14 cellular contexts compared by ENCODE assay signal in the genomic region with DNA sequence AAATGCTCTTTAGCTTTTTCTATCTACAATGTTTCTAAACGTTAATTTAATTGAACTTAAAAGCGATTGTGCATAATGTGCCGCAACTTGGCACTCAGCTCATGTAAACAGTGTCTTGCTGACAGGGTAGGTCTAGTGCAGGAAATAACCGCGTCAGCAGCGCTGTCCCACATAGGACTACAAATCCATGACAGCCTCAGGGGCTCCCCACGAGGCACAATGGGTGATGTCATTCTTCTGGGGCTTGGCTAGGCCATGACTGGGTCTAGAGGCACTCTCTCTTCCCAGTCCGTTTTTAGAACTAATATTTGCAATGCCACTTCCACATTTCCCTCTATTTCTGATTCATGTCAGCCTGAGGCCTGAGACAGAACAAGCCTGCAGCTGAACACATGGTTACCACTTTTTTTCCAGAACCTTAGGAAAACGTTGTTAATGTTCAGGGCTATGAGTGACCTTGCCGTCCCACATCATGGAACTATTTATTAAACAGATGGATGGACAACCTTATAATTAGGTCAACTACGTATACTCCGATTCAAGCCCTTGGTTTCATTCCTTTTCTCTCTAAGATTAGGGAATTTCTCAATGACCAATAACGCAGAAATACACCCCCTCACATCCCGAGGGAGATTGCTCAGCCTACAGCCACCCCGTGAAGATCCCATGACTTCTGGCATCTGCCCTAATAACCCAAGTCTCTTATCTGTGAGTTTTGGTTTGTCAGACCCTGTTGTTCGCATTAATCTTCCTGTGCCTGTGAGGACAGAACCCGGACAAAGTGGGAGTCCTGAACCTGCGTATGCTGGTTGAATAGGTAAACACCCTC. TPM values are rescaled to one million over a fixed set of nuclear protein-coding genes. Genes with fewer than 3 reads are reported as not detected.
DNase-seq lines count a peak whose midpoint lies in the region; ATAC-seq and TF ChIP-seq lines count a peak whose summit lies in the region.
"Had no signal": no experiment of that assay in that cellular context is flagged by ENCODE, and none has a peak within 500 bp of the region (broad histone marks: within the 10 kb centered on the region; RNA-seq: fewer than 3 reads in every experiment).

No MANE protein-coding gene starts in this region.

- no peaks in the 10 kb centered on the region; the same call in 1 of the 2 replicates for H3K4me1 ChIP-seq in HEK293 (ENCODE audit: control insufficient read depth, insufficient read depth, low read length)

- H3K27ac ChIP-seq in HEK293 (ENCODE audit: extremely low read depth, low read depth, low read length): no peak overlapping the region
- H3K27ac ChIP-seq: KMS-11 had no signal

- H3K4me3 ChIP-seq in HEK293 (ENCODE audit: low read depth, low read length): no peak overlapping the region
- no peak overlapping the region for H3K4me3 ChIP-seq in foreskin fibroblast (ENCODE audit: low read depth in 1 of 2, low read length in 2 of 2)

- no peak for TF ChIP-seq CTCF in HEK293 (tag by site-specific recombination; IDR thresholded peaks at IDR 0.05)
- TF ChIP-seq CTCF in foreskin fibroblast (IDR thresholded peaks at IDR 0.05; ENCODE audit: low read depth, low read length): no peak

- CTCF ChIA-PET in HEK293 (lab: Yijun Ruan, JAX): interaction anchor here (0.6 to 1.7 kb wide), 4 partner anchors 30 to 102 kb away, joined by 3 to 8 read pairs (median 3); partner anchors contain the start of gene AP5B1

- POLR2A ChIA-PET in HEK293 (lab: Yijun Ruan, JAX): interaction anchor here (1.4 kb wide), 1 partner anchor 95 kb away, joined by 4 read pairs; no protein-coding TSS in a partner anchor

- DNase-seq in SK-MEL-5 (ENCODE audit: low read depth, low spot score) (peak; percentile 85), foreskin fibroblast (peak; percentile 48), pulmonary artery endothelial cell (ENCODE audit: low read depth, low spot score) (peak; percentile 20), NCI-H1436 (lab: John Stamatoyannopoulos, UW) (no peak)
- no peak for DNase-seq in activated naive CD4-positive, alpha-beta T cell treated with anti-CD3 and anti-CD28 coated beads, Interleukin-2, amount 50 U/mL, for 16 hours
- DNase-seq: activated T-cell treated with anti-CD3 and anti-CD28 coated beads for 4 hours; CD4-positive, CD25-positive, alpha-beta regulatory T cell; NCI-H226; SHP77 had no signal

- H3K36me3 ChIP-seq in HEK293 (ENCODE audit: control insufficient read depth in 2 of 2, insufficient read depth in 1 of 2, low read length in 2 of 2): no peaks in the 10 kb centered on the region

- no peaks in the 10 kb centered on the region for H3K9me3 ChIP-seq in HEK293 (ENCODE audit: control insufficient read depth, insufficient read depth, low read depth, low read length)

- in situ Hi-C loops in SK-MEL-5 (cut with HindIII; ENCODE audit: low pct_unique_long_range_greater_than_20kb, low sequenced_read_pairs): no loop called here

- ATAC-seq in GM19328 (IDR thresholded peaks at IDR 0.05; ENCODE audit: unreplicated experiment) (no peak), GM21723 (IDR thresholded peaks at IDR 0.05; ENCODE audit: unreplicated experiment) (no peak)
- ATAC-seq: WTC11 had no signal

TF ChIP-seq in HEK293, 187 proteins besides CTCF, POLR2A, EP300 and RAD21:
- TF ChIP-seq ZNF830 (tag by site-specific recombination; IDR thresholded peaks at IDR 0.05; ENCODE audit: low read depth) (no peak), BCL6B (tag by site-specific recombination; IDR thresholded peaks at IDR 0.05) (no peak), ATF2 (tag by site-specific recombination; IDR thresholded peaks at IDR 0.05; ENCODE audit: low read depth) (peak; percentile 79)
- TF ChIP-seq, protein P1, sequence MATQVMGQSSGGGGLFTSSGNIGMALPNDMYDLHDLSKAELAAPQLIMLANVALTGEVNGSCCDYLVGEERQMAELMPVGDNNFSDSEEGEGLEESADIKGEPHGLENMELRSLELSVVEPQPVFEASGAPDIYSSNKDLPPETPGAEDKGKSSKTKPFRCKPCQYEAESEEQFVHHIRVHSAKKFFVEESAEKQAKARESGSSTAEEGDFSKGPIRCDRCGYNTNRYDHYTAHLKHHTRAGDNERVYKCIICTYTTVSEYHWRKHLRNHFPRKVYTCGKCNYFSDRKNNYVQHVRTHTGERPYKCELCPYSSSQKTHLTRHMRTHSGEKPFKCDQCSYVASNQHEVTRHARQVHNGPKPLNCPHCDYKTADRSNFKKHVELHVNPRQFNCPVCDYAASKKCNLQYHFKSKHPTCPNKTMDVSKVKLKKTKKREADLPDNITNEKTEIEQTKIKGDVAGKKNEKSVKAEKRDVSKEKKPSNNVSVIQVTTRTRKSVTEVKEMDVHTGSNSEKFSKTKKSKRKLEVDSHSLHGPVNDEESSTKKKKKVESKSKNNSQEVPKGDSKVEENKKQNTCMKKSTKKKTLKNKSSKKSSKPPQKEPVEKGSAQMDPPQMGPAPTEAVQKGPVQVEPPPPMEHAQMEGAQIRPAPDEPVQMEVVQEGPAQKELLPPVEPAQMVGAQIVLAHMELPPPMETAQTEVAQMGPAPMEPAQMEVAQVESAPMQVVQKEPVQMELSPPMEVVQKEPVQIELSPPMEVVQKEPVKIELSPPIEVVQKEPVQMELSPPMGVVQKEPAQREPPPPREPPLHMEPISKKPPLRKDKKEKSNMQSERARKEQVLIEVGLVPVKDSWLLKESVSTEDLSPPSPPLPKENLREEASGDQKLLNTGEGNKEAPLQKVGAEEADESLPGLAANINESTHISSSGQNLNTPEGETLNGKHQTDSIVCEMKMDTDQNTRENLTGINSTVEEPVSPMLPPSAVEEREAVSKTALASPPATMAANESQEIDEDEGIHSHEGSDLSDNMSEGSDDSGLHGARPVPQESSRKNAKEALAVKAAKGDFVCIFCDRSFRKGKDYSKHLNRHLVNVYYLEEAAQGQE (tag by site-specific recombination; IDR thresholded peaks at IDR 0.05): no peak

RNA-seq across cellular contexts. Expression of gene SNX32, which starts 19.4 kb away (rescaled TPM):
- total RNA-seq in SK-MEL-5 (2014; rRNA removed; shearing (Covaris generic)): 0.08 and 0.18 TPM in 2 replicates
- 0.10 and 0.18 TPM in 2 replicates for polyA plus RNA-seq in SK-MEL-5 (2015; cell fraction: cytosol; rRNA removed)
- 2.5 and 2.7 TPM in 2 replicates for polyA plus RNA-seq in SK-MEL-5 (2015; cell fraction: nucleus; rRNA removed)
- 0.14 and 0.79 TPM in 2 replicates for total RNA-seq in pulmonary artery endothelial cell

RNA-seq across cellular contexts. Expression of gene OVOL1, which starts 27.5 kb away (rescaled TPM):
- not detected in 2 replicates for total RNA-seq in SK-MEL-5 (2014; rRNA removed; shearing (Covaris generic))
- not detected in 2 replicates for polyA plus RNA-seq in SK-MEL-5 (2015; cell fraction: cytosol; rRNA removed)
- 0.16 TPM in 1 of 2 replicates, not detected in the other for polyA plus RNA-seq in SK-MEL-5 (2015; cell fraction: nucleus; rRNA removed)
- not detected in 2 replicates for total RNA-seq in pulmonary artery endothelial cell
- total RNA-seq: CD4-positive, CD25-positive, alpha-beta regulatory T cell had no signal
- polyA plus RNA-seq: CD4-positive, CD25-positive, alpha-beta regulatory T cell had no signal

RNA-seq across cellular contexts. Expression of gene AP5B1, which starts 33.6 kb away (rescaled TPM):
- total RNA-seq in SK-MEL-5 (2014; rRNA removed; shearing (Covaris generic)): 19.7 and 20.0 TPM in 2 replicates
- polyA plus RNA-seq in SK-MEL-5 (2015; cell fraction: cytosol; rRNA removed): 26.4 and 33.9 TPM in 2 replicates
- 33.0 and 38.5 TPM in 2 replicates for polyA plus RNA-seq in SK-MEL-5 (2015; cell fraction: nucleus; rRNA removed)
- total RNA-seq in pulmonary artery endothelial cell: 7.6 and 8.6 TPM in 2 replicates

RNA-seq across cellular contexts. Expression of gene CFL1, which starts 43.6 kb away (rescaled TPM):
- total RNA-seq in SK-MEL-5 (2014; rRNA removed; shearing (Covaris generic)): 941 and 972 TPM in 2 replicates
- 1,372 and 1,683 TPM in 2 replicates for polyA plus RNA-seq in SK-MEL-5 (2015; cell fraction: cytosol; rRNA removed)
- 200 and 219 TPM in 2 replicates for polyA plus RNA-seq in SK-MEL-5 (2015; cell fraction: nucleus; rRNA removed)
- total RNA-seq in pulmonary artery endothelial cell: 1,363 and 1,402 TPM in 2 replicates

RNA-seq across cellular contexts. Expression of gene MUS81, which starts 45.9 kb away (rescaled TPM):
- total RNA-seq in SK-MEL-5 (2014; rRNA removed; shearing (Covaris generic)): 18.6 and 19.3 TPM in 2 replicates
- polyA plus RNA-seq in SK-MEL-5 (2015; cell fraction: cytosol; rRNA removed): 17.4 and 18.0 TPM in 2 replicates
- polyA plus RNA-seq in SK-MEL-5 (2015; cell fraction: nucleus; rRNA removed): 207 and 273 TPM in 2 replicates
- total RNA-seq in pulmonary artery endothelial cell: 50.7 and 52.8 TPM in 2 replicates

Comparison
In these comparisons a context has a peak if more than half of its experiments do, and no peak if none do; other contexts are left out.
1. DNase-seq: peak in SK-MEL-5 (single experiment), foreskin fibroblast (2 of 2) and pulmonary artery endothelial cell (single experiment); none in activated naive CD4-positive, alpha-beta T cell treated with anti-CD3 and anti-CD28 coated beads, Interleukin-2, amount 50 U/mL, for 16 hours (single experiment) and NCI-H1436 (single experiment).